16 cellular contexts compared by ENCODE assay signal in genomic region chr17:76213491-76213890, GRCh38. TPM values are rescaled to one million over a fixed set of nuclear protein-coding genes. Genes with fewer than 3 reads are reported as not detected.
A peak's percentile ranks its signal among the peaks of the same experiment; 100 is the strongest.
DNase-seq lines count a peak whose midpoint lies in the region; ATAC-seq and TF ChIP-seq lines count a peak whose summit lies in the region.
"Had no signal": no experiment of that assay in that cellular context is flagged by ENCODE, and none has a peak within 500 bp of the region (broad histone marks: within the 10 kb centered on the region; RNA-seq: fewer than 3 reads in every experiment).

No MANE protein-coding gene starts in this region.

- no peaks in the 10 kb centered on the region; the same call in 1 of the 2 replicates for H3K27me3 ChIP-seq in IMR-90 (ENCODE audit: control insufficient read depth, insufficient read depth, low read length)
- H3K27me3 ChIP-seq in esophagus muscularis mucosa, result peaks cover 0 to 16% (median 0%) of the 10 kb centered on the region in 4 donors
- no peaks in the 10 kb centered on the region for H3K27me3 ChIP-seq in WERI-Rb-1 (ENCODE audit: insufficient read depth, low read depth, severe bottlenecking)

- BruUV-seq in IMR-90 (replicated peaks; lab: Mats Ljungman, UMichigan), result no TSS peak

- TF ChIP-seq CTCF in IMR-90 (conservative IDR thresholded peaks at IDR 0.05; ENCODE audit: low read depth, low read length), result no peak
- no peak for TF ChIP-seq CTCF in esophagus muscularis mucosa (IDR thresholded peaks at IDR 0.05)
- no peak for TF ChIP-seq CTCF in HFFc6 (IDR thresholded peaks at IDR 0.05)
- no peak for TF ChIP-seq CTCF in WERI-Rb-1 (IDR thresholded peaks at IDR 0.05; ENCODE audit: low read depth, low read length)

- no peak overlapping the region for H2AK5ac ChIP-seq in IMR-90 (ENCODE audit: low read depth, low read length)

- peak overlapping the region; percentile 17 for H3K27ac Mint-ChIP-seq in activated CD4-positive, alpha-beta T cell treated with anti-CD3 and anti-CD28 coated beads, Interleukin-2, amount 10 ng/mL, durations not matched to agents 7 days and 5 days
- no peak overlapping the region for H3K27ac Mint-ChIP-seq in activated naive CD4-positive, alpha-beta T cell treated with anti-CD3 and anti-CD28 coated beads, Interleukin-2, amount 50 U/mL, for 72 hours
- no peak overlapping the region for H3K27ac Mint-ChIP-seq in HFFc6
- H3K27ac Mint-ChIP-seq: CD14-positive monocyte; CD8-positive, alpha-beta T cell had no signal

- no peak overlapping the region for H4K91ac ChIP-seq in IMR-90 (ENCODE audit: insufficient read depth, low read depth, low read length)

- H3K9me3 Mint-ChIP-seq in activated CD4-positive, alpha-beta T cell treated with anti-CD3 and anti-CD28 coated beads, Interleukin-2, amount 10 ng/mL, durations not matched to agents 7 days and 5 days, result peaks cover 2% of the 10 kb centered on the region
- H3K9me3 Mint-ChIP-seq in activated naive CD4-positive, alpha-beta T cell treated with anti-CD3 and anti-CD28 coated beads, Interleukin-2, amount 50 U/mL, for 72 hours, result no peaks in the 10 kb centered on the region
- H3K9me3 Mint-ChIP-seq in HFFc6, result no peaks in the 10 kb centered on the region
- H3K9me3 Mint-ChIP-seq: CD8-positive, alpha-beta T cell had no signal

- TF ChIP-seq POLR2A in IMR-90 (IDR thresholded peaks at IDR 0.05; ENCODE audit: low read depth, low read length), result no peak
- TF ChIP-seq POLR2A in esophagus muscularis mucosa (IDR thresholded peaks at IDR 0.05; ENCODE audit: low read depth), result no peak

- in situ Hi-C loops in IMR-90 (cut with MboI; ENCODE audit: low sequenced_read_pairs), result no loop called here

- H3K36me3 ChIP-seq in IMR-90 (ENCODE audit: control insufficient read depth, insufficient read depth, low read length), result no peaks in the 10 kb centered on the region
- H3K36me3 ChIP-seq in esophagus muscularis mucosa, result no peaks in the 10 kb centered on the region
- peaks cover 9% of the 10 kb centered on the region; the same call in 1 of the 2 replicates for H3K36me3 ChIP-seq in WERI-Rb-1

- dilution Hi-C loops in IMR-90 (cut with HindIII; ENCODE audit: low sequenced_read_pairs, unreplicated experiment), result no loop called here

- H3K4me1 Mint-ChIP-seq in activated CD4-positive, alpha-beta T cell treated with anti-CD3 and anti-CD28 coated beads, Interleukin-2, amount 10 ng/mL, durations not matched to agents 7 days and 5 days, result peaks cover 69% of the 10 kb centered on the region
- peaks cover 6% of the 10 kb centered on the region; the same call in 1 of the 2 replicates for H3K4me1 Mint-ChIP-seq in HFFc6 (ENCODE audit: low read depth)
- H3K4me1 Mint-ChIP-seq: CD14-positive monocyte had no signal

- H3K27me3 Mint-ChIP-seq in activated CD4-positive, alpha-beta T cell treated with anti-CD3 and anti-CD28 coated beads, Interleukin-2, amount 10 ng/mL, durations not matched to agents 7 days and 5 days, result no peaks in the 10 kb centered on the region
- peaks cover 23% of the 10 kb centered on the region for H3K27me3 Mint-ChIP-seq in HFFc6 (ENCODE audit: insufficient read depth)

- H3K4ac ChIP-seq in IMR-90 (ENCODE audit: low read depth, low read length), result no peak overlapping the region

- H3K4me1 ChIP-seq in IMR-90 (ENCODE audit: control insufficient read depth, insufficient read depth, low read length) (no peaks in the 10 kb centered on the region), esophagus muscularis mucosa (no peaks in the 10 kb centered on the region)

- H3K36me3 Mint-ChIP-seq in activated CD4-positive, alpha-beta T cell treated with anti-CD3 and anti-CD28 coated beads, Interleukin-2, amount 10 ng/mL, durations not matched to agents 7 days and 5 days (ENCODE audit: low read depth), result peaks cover 79% of the 10 kb centered on the region
- peaks cover 16 to 36% of the 10 kb centered on the region in 2 donors for H3K36me3 Mint-ChIP-seq in activated naive CD4-positive, alpha-beta T cell treated with anti-CD3 and anti-CD28 coated beads, Interleukin-2, amount 50 U/mL, for 72 hours
- no peaks in the 10 kb centered on the region for H3K36me3 Mint-ChIP-seq in HFFc6 (ENCODE audit: low read depth)
- H3K36me3 Mint-ChIP-seq: CD14-positive monocyte had no signal

- no peak overlapping the region for H3K56ac ChIP-seq in IMR-90 (ENCODE audit: extremely low read depth, insufficient read depth, low read length)

- POLR2A ChIA-PET in activated CD4-positive, alpha-beta T cell treated with anti-CD3 and anti-CD28 coated beads, Interleukin-2, amount 10 ng/mL, durations not matched to agents 7 days and 5 days (lab: Charles Lee), result interaction anchor here (0.6 kb wide), 1 partner anchor 45 kb away, joined by 8 read pairs; no protein-coding TSS in a partner anchor
- POLR2A ChIA-PET in IMR-90 (lab: Charles Lee; ENCODE audit: unreplicated experiment), result no interaction called here

- H3K27ac ChIP-seq in IMR-90 (ENCODE audit: insufficient read depth, low read length) (no peak overlapping the region), esophagus muscularis mucosa (replicated peaks in 1 of 4) (no peak overlapping the region), WERI-Rb-1 (no peak overlapping the region)
- H3K27ac ChIP-seq: 22Rv1 had no signal

- intact Hi-C loops in IMR-90 (cut with micrococcal nuclease) (no loop called here), esophagus muscularis mucosa (cut with DNase I) (no loop called here)

- H3K79me1 ChIP-seq in IMR-90 (ENCODE audit: low read depth in 1 of 2, low read length in 2 of 2), result no peaks in the 10 kb centered on the region

- no peak overlapping the region for H2AK9ac ChIP-seq in IMR-90 (replicated peaks; ENCODE audit: low read depth, low read length, poor library complexity)

- no peak overlapping the region for H3K4me3 ChIP-seq in IMR-90 (ENCODE audit: insufficient read depth, low read depth, low read length)
- H3K4me3 ChIP-seq in esophagus muscularis mucosa, result no peak overlapping the region
- no peak overlapping the region for H3K4me3 ChIP-seq in WERI-Rb-1 (ENCODE audit: low read depth, low read length)
- H3K4me3 ChIP-seq: K562 had no signal

- TF ChIP-seq RAD21 in IMR-90 (IDR thresholded peaks at IDR 0.05; ENCODE audit: low read length), result no peak

- no peak overlapping the region for H2BK20ac ChIP-seq in IMR-90 (ENCODE audit: low read depth, low read length)

- H4K5ac ChIP-seq in IMR-90 (ENCODE audit: low read depth, low read length), result no peak overlapping the region

- 0 out of 2 replicates have a peak overlapping the region, but pooled peaks have one; percentile 27 for H3K23ac ChIP-seq in IMR-90 (ENCODE audit: low read depth, low read length)

- 0 out of 2 replicates have a peak, but pooled peaks cover 3% of the 10 kb centered on the region for H3K9me1 ChIP-seq in IMR-90 (ENCODE audit: insufficient read depth, low read length)

- CTCF ChIA-PET in activated CD4-positive, alpha-beta T cell treated with anti-CD3 and anti-CD28 coated beads, Interleukin-2, amount 10 ng/mL, durations not matched to agents 7 days and 5 days (lab: Charles Lee), result interaction anchor here (0.6 kb wide), 1 partner anchor 425 kb away, joined by 4 read pairs; no protein-coding TSS in a partner anchor
- CTCF ChIA-PET in IMR-90 (lab: Yijun Ruan, JAX), result no interaction called here

- no peak for TF ChIP-seq EP300 in esophagus muscularis mucosa (IDR thresholded peaks at IDR 0.05)

- H2BK5ac ChIP-seq in IMR-90 (ENCODE audit: low read depth, low read length, poor library complexity, severe bottlenecking), result no peak overlapping the region

- no CpG with 5 or more reads among the region's 2 CpGs for WGBS in IMR-90 (ENCODE audit: extremely low coverage in 2 of 2, insufficient read length in 1 of 2), 2 experiments
- 92% methylated on average over 2 of the region's 2 CpGs for WGBS in esophagus muscularis mucosa

- no peak overlapping the region for H2BK120ac ChIP-seq in IMR-90 (ENCODE audit: low read depth, low read length)

- no peak overlapping the region for H2AFZ ChIP-seq in IMR-90 (replicated peaks; ENCODE audit: low read length, poor library complexity)

- no peak overlapping the region for H3K4me3 Mint-ChIP-seq in activated CD4-positive, alpha-beta T cell treated with anti-CD3 and anti-CD28 coated beads, Interleukin-2, amount 10 ng/mL, durations not matched to agents 7 days and 5 days
- H3K4me3 Mint-ChIP-seq in HFFc6, result no peak overlapping the region
- H3K4me3 Mint-ChIP-seq: CD8-positive, alpha-beta T cell had no signal

- H3K14ac ChIP-seq in IMR-90 (replicated peaks; ENCODE audit: low read depth, low read length), result no peak overlapping the region

- H3K9me3 ChIP-seq in IMR-90 (ENCODE audit: control insufficient read depth, insufficient read depth, low read length) (no peaks in the 10 kb centered on the region), esophagus muscularis mucosa (no peaks in the 10 kb centered on the region), WERI-Rb-1 (ENCODE audit: severe bottlenecking) (no peaks in the 10 kb centered on the region)

- ATAC-seq in IMR-90 (ENCODE audit: low read depth), result no peak
- ATAC-seq in activated naive CD4-positive, alpha-beta T cell treated with anti-CD3 and anti-CD28 coated beads, Interleukin-2, amount 50 U/mL, for 72 hours, result no peak
- ATAC-seq: CD8-positive, alpha-beta T cell; K562 had no signal

- no peak overlapping the region for H3K4me2 ChIP-seq in IMR-90 (ENCODE audit: low read depth, low read length)

- H4K8ac ChIP-seq in IMR-90 (ENCODE audit: low read depth in 2 of 2, low read length in 2 of 2), result no peak overlapping the region

- H2BK15ac ChIP-seq in IMR-90 (ENCODE audit: low read depth, low read length), result no peak overlapping the region

- no peak overlapping the region for H3K9ac ChIP-seq in IMR-90 (ENCODE audit: low read depth, low read length)

- H4K20me1 ChIP-seq in IMR-90 (ENCODE audit: insufficient read depth, low read length), result no peaks in the 10 kb centered on the region

- DNase-seq in activated CD4-positive, alpha-beta T cell treated with anti-CD3 and anti-CD28 coated beads, Interleukin-2, amount 10 ng/mL, durations not matched to agents 7 days and 5 days, result no peak
- DNase-seq in activated CD4-positive, alpha-beta T cell treated with anti-CD3 and anti-CD28 coated beads, Interleukin-2, amount 50 U/mL, for 48 hours, result no peak
- DNase-seq in IMR-90 (no peak), esophagus muscularis mucosa (ENCODE audit: extremely low spot score) (peak; percentile 34), HFFc6 (no peak), WERI-Rb-1 (no peak)
- DNase-seq in activated naive CD4-positive, alpha-beta T cell treated with anti-CD3 and anti-CD28 coated beads, Interleukin-2, amount 50 U/mL, for 72 hours (ENCODE audit: low spot score in 2 of 2), result no peak
- DNase-seq: CD8-positive, alpha-beta T cell; COR-L47; DMS153; DMS79 treated with DMSO at 0.1 percent for 48 hours; EL; GDM1 had no signal

- H3K18ac ChIP-seq in IMR-90 (ENCODE audit: low read depth, low read length), result no peak overlapping the region

RNA-seq across cellular contexts. Expression of gene RNF157, which starts 26.8 kb away (rescaled TPM):
- total RNA-seq in activated CD4-positive, alpha-beta T cell treated with anti-CD3 and anti-CD28 coated beads, Interleukin-2, amount 10 ng/mL, durations not matched to agents 7 days and 5 days, result 100 to 1,000 TPM; 121 to 129 TPM
- total RNA-seq in IMR-90 (2012; rRNA removed) (0.54 and 0.83 TPM in 2 replicates), esophagus muscularis mucosa (1 to 10 TPM; 2.1 to 8.1 (median 4.8) TPM)
- 1.1 and 1.3 TPM in 2 replicates for polyA plus RNA-seq in IMR-90 (2012; rRNA removed)
- 0.56 and 0.93 TPM in 2 replicates for polyA plus RNA-seq in IMR-90 (2012; cell fraction: cytosol; rRNA removed)
- polyA plus RNA-seq in IMR-90 (2012; cell fraction: nucleus; rRNA removed; ENCODE audit: low replicate concordance), result 0.74 and 1.1 TPM in 2 replicates
- total RNA-seq in activated naive CD4-positive, alpha-beta T cell treated with anti-CD3 and anti-CD28 coated beads, Interleukin-2, amount 50 U/mL, for 72 hours, result 10 to 100 TPM; 22.0 to 35.1 TPM
- under 1 TPM in 3 of 6 experiments, not detected in 3; 0.11 to 0.19 (median 0.18) TPM for total RNA-seq in HFFc6 (2021; fragmentation: NEBNext Ultra II Directional; extraction: Animal tissue kit (Norgen Biotek cat#: 25700))
- polyA plus RNA-seq: CD14-positive monocyte had no signal

RNA-seq across cellular contexts. Expression of gene UBALD2, which starts 51.7 kb away (rescaled TPM):
- total RNA-seq in activated CD4-positive, alpha-beta T cell treated with anti-CD3 and anti-CD28 coated beads, Interleukin-2, amount 10 ng/mL, durations not matched to agents 7 days and 5 days, result 100 to 1,000 TPM; 319 to 399 TPM
- 0.90 and 1.4 TPM in 2 replicates for total RNA-seq in IMR-90 (2012; rRNA removed)
- 12.1 and 19.9 TPM in 2 replicates for polyA plus RNA-seq in IMR-90 (2012; rRNA removed)
- 11.6 and 33.1 TPM in 2 replicates for polyA plus RNA-seq in IMR-90 (2012; cell fraction: cytosol; rRNA removed)
- 14.2 and 21.7 TPM in 2 replicates for polyA plus RNA-seq in IMR-90 (2012; cell fraction: nucleus; rRNA removed; ENCODE audit: low replicate concordance)
- total RNA-seq in esophagus muscularis mucosa, result 10 to 100 TPM in 3 of 4 donors, 1 to 10 TPM in 1; 9.1 to 16.2 (median 12.4) TPM
- 100 to 1,000 TPM; 262 to 294 TPM for total RNA-seq in activated naive CD4-positive, alpha-beta T cell treated with anti-CD3 and anti-CD28 coated beads, Interleukin-2, amount 50 U/mL, for 72 hours
- total RNA-seq in HFFc6 (2021; fragmentation: NEBNext Ultra II Directional; extraction: Animal tissue kit (Norgen Biotek cat#: 25700)), result 10 to 100 TPM; 24.5 to 35.7 (median 30.5) TPM

Comparison
In these comparisons a context has a peak if more than half of its experiments do, and no peak if none do; other contexts are left out.
1. RNA of gene UBALD2, which starts 51.7 kb away (total RNA-seq): 319 to 399 TPM in activated CD4-positive, alpha-beta T cell treated with anti-CD3 and anti-CD28 coated beads, Interleukin-2, amount 10 ng/mL, durations not matched to agents 7 days and 5 days and 262 to 294 TPM in activated naive CD4-positive, alpha-beta T cell treated with anti-CD3 and anti-CD28 coated beads, Interleukin-2, amount 50 U/mL, for 72 hours; 24.5 to 35.7 TPM in HFFc6, 9.1 to 16.2 TPM in esophagus muscularis mucosa and 0.90 to 1.4 TPM in IMR-90; every median in the first group is over 4 times any median in the second.